8 cellular contexts compared by ENCODE assay signal in genomic region chrX:16719334-16720084, GRCh38.
A peak's percentile ranks its signal among the peaks of the same experiment; 100 is the strongest.
DNase-seq lines count a peak whose midpoint lies in the region; ATAC-seq, FAIRE-seq and TF ChIP-seq lines count a peak whose summit lies in the region.

SYAP1 (plus strand) TSS chrX:16719612; CDS start chrX:16719725, 113 bp downstream.

- FAIRE-seq in islet of Langerhans (lab: Jason Lieb, UNC): peak; percentile 77

- DNase-seq in AG09309 (ENCODE audit: low read depth): peak; percentile 93
- peak; percentile 91 for DNase-seq in NCI-H446 treated with DMSO at 0.1 percent for 48 hours (lab: John Stamatoyannopoulos, UW)
- DNase-seq in cerebellar cortex (ENCODE audit: low spot score): peak; percentile 95
- peak; percentile 87 for DNase-seq in stimulated activated CD4-positive, alpha-beta T cell treated with anti-CD3 and anti-CD28 coated beads, Interleukin-12 subunit alpha, Interleukin-12 subunit beta, amount 100 ng/mL, for 4 hours

- peak within 1 kb of the TSS; percentile 68 for H3K4me3 ChIP-seq in AG09309 (ENCODE audit: control insufficient read depth, low read depth, low read length)

- TF ChIP-seq CTCF in AG09309 (IDR thresholded peaks at IDR 0.05; ENCODE audit: control insufficient read depth, insufficient read depth, low read depth, low read length, missing control alignments): no peak

- ATAC-seq in GM19035 (IDR thresholded peaks at IDR 0.05; ENCODE audit: unreplicated experiment): peak; percentile 99
- ATAC-seq in HG03354 (IDR thresholded peaks at IDR 0.05; ENCODE audit: poor library complexity, severe bottlenecking, unreplicated experiment): peak; percentile 100
- peak; percentile 98 for ATAC-seq in activated CD4-positive, CD25-positive, alpha-beta regulatory T cell treated with anti-CD3 and anti-CD28 coated beads, Interleukin-2, amount 50 U/mL, for 24 hours

Comparison
In these comparisons a context has a peak if more than half of its experiments do, and no peak if none do; other contexts are left out.
1. Peak in every context shown above with its lines: DNase-seq, ATAC-seq and H3K4me3 ChIP-seq.